ENCODE assay signal across 1 cellular context in genomic region chr1:158149577-158150269, GRCh38.
TF ChIP-seq lines count a peak whose summit lies in the region.

No MANE protein-coding gene starts in this region.

TF ChIP-seq in K562, 482 proteins besides CTCF, POLR2A, EP300 and RAD21 (continued from another document and continues in another):
- TF ChIP-seq MGA (IDR thresholded peaks at IDR 0.05) (peak; percentile 53; the same call in 1 of the 2 replicates), RBFOX2 (IDR thresholded peaks at IDR 0.05; ENCODE audit: low read depth, low read length) (peak; percentile 36; the same call in 1 of the 2 replicates), EP400 (IDR thresholded peaks at IDR 0.05) (peak; percentile 20; the same call in 1 of the 2 replicates), ZBTB11 (CRISPR knock-in tag; IDR thresholded peaks at IDR 0.05) (peak in 1 of 3 experiments; percentile 88; a peak in 2 of 6 replicates), CREB3L1 (IDR thresholded peaks at IDR 0.05; ENCODE audit: borderline replicate concordance, low read depth) (peak; percentile 45; the same call in 1 of the 2 replicates), L3MBTL2 (IDR thresholded peaks at IDR 0.05) (peak; percentile 60), PHF8 (IDR thresholded peaks at IDR 0.05; ENCODE audit: borderline replicate concordance, low read length) (peak; percentile 13; the same call in 1 of the 2 replicates), MTA2 (IDR thresholded peaks at IDR 0.05; ENCODE audit: low read depth) (no peak), CBFA2T3 (IDR thresholded peaks at IDR 0.05) (no peak), SIN3A (IDR thresholded peaks at IDR 0.05; ENCODE audit: borderline replicate concordance in 2 of 2, control insufficient read depth in 1 of 2, low read depth in 2 of 2, low read length in 2 of 2) (no peak), HMG20B (CRISPR knock-in tag; IDR thresholded peaks at IDR 0.05) (no peak), ZBTB2 (IDR thresholded peaks at IDR 0.05) (peak; percentile 91), CBX1 (IDR thresholded peaks at IDR 0.05; ENCODE audit: low read depth) (no peak), ZNF561 (CRISPR knock-in tag; conservative IDR thresholded peaks at IDR 0.05) (no peak), CEBPB (tag; IDR thresholded peaks at IDR 0.05) (0 out of 2 replicates have a peak, but pooled peaks have one; percentile 9), ZNF318 (IDR thresholded peaks at IDR 0.05; ENCODE audit: borderline replicate concordance in 1 of 2, low read depth in 1 of 2) (no peak), CREM (IDR thresholded peaks at IDR 0.05; ENCODE audit: low read depth) (peak; percentile 56; the same call in 1 of the 2 replicates), HMBOX1 (IDR thresholded peaks at IDR 0.05) (0 out of 2 replicates have a peak, but pooled peaks have one; percentile 40), NRF1 (conservative IDR thresholded peaks at IDR 0.05 in 1 of 2, IDR thresholded peaks at IDR 0.05 in 1 of 2) (peak; percentile 96)
